8 cellular contexts compared by ENCODE assay signal in genomic region chr19:55341191-55342043, GRCh38. TPM values are rescaled to one million over a fixed set of nuclear protein-coding genes. Genes with fewer than 3 reads are reported as not detected.
DNase-seq lines count a peak whose midpoint lies in the region; ATAC-seq and TF ChIP-seq lines count a peak whose summit lies in the region.

No MANE protein-coding gene starts in this region.

- POLR2A ChIA-PET in activated CD4-positive, alpha-beta T cell treated with anti-CD3 and anti-CD28 coated beads for 36 hours (lab: Charles Lee): no interaction called here

- H3K27me3 ChIP-seq in ectodermal cell (ENCODE audit: control insufficient read depth, insufficient read depth, low read length, poor library complexity, severe bottlenecking): no peaks in the 10 kb centered on the region

- peak overlapping the region; percentile 83 for H3K4me3 ChIP-seq in ectodermal cell (ENCODE audit: insufficient read depth, low read depth, low read length)

- ATAC-seq in activated CD4-positive, alpha-beta T cell treated with anti-CD3 and anti-CD28 coated beads for 36 hours: no peak
- ATAC-seq in GM21367 (IDR thresholded peaks at IDR 0.05; ENCODE audit: unreplicated experiment): no peak
- ATAC-seq in GM19328 (IDR thresholded peaks at IDR 0.05; ENCODE audit: unreplicated experiment): no peak

- H3K4me1 Mint-ChIP-seq in activated CD4-positive, alpha-beta T cell treated with anti-CD3 and anti-CD28 coated beads for 36 hours: peaks cover 18% of the 10 kb centered on the region
- H3K4me1 Mint-ChIP-seq in mesothelial cell of epicardium: peaks cover 24% of the 10 kb centered on the region

- H3K27me3 Mint-ChIP-seq in activated CD4-positive, alpha-beta T cell treated with anti-CD3 and anti-CD28 coated beads for 36 hours: peaks cover 2% of the 10 kb centered on the region
- no peaks in the 10 kb centered on the region for H3K27me3 Mint-ChIP-seq in mesothelial cell of epicardium (ENCODE audit: low read depth)

- peak; percentile 95 for DNase-seq in GM13977 (ENCODE audit: low spot score)
- DNase-seq in NCI-H2196 treated with DMSO at 0.1 percent for 48 hours (lab: John Stamatoyannopoulos, UW; ENCODE audit: unreplicated experiment): peak; percentile 65
- DNase-seq in activated CD4-positive, alpha-beta T cell treated with anti-CD3 and anti-CD28 coated beads for 36 hours: peak; percentile 90
- no peak for DNase-seq in mesothelial cell of epicardium (ENCODE audit: low spot score in 2 of 2, unreplicated experiment in 2 of 2)
- peak; percentile 17 to 21 for DNase-seq in stimulated activated CD8-positive, alpha-beta memory T cell treated with anti-CD3 and anti-CD28 coated beads, Interleukin-7, amount 100 ng/mL, for 1 hour (ENCODE audit: low read depth in 2 of 2)

- intact Hi-C loops in activated CD4-positive, alpha-beta T cell treated with anti-CD3 and anti-CD28 coated beads for 36 hours (cut with DNase I, micrococcal nuclease): no loop called here

- CTCF ChIA-PET in activated CD4-positive, alpha-beta T cell treated with anti-CD3 and anti-CD28 coated beads for 36 hours (lab: Charles Lee): interaction anchor here (0.5 to 1.0 kb wide), 3 partner anchors 28 to 1205 kb away, joined by 3 read pairs; no protein-coding TSS in a partner anchor

- H3K36me3 ChIP-seq in ectodermal cell (ENCODE audit: control insufficient read depth, insufficient read depth, low read length): peaks cover 16% of the 10 kb centered on the region

- 49 to 50% methylated on average over 35 to 36 of the region's 36 CpGs for WGBS in ectodermal cell, 2 experiments

- no peak overlapping the region for H3K27ac ChIP-seq in ectodermal cell (ENCODE audit: insufficient read depth, low read depth, low read length, poor library complexity, severe bottlenecking)

- no peaks in the 10 kb centered on the region for H3K9me3 Mint-ChIP-seq in activated CD4-positive, alpha-beta T cell treated with anti-CD3 and anti-CD28 coated beads for 36 hours (ENCODE audit: low read depth)
- H3K9me3 Mint-ChIP-seq in mesothelial cell of epicardium: no peaks in the 10 kb centered on the region

- H3K27ac Mint-ChIP-seq in activated CD4-positive, alpha-beta T cell treated with anti-CD3 and anti-CD28 coated beads for 36 hours: peak overlapping the region; percentile 60
- H3K27ac Mint-ChIP-seq in mesothelial cell of epicardium: peak overlapping the region; percentile 91

- no peak for TF ChIP-seq CTCF in GM13977 (IDR thresholded peaks at IDR 0.05; ENCODE audit: extremely low read depth, insufficient read depth, missing control alignments)
- TF ChIP-seq CTCF in mesothelial cell of epicardium (IDR thresholded peaks at IDR 0.05; ENCODE audit: unreplicated experiment): no peak

- peak overlapping the region; percentile 86 for H3K4me3 Mint-ChIP-seq in activated CD4-positive, alpha-beta T cell treated with anti-CD3 and anti-CD28 coated beads for 36 hours
- peak overlapping the region; percentile 86 for H3K4me3 Mint-ChIP-seq in mesothelial cell of epicardium

- in situ Hi-C loops in GM13977 (cut with MboI; ENCODE audit: low pct_unique_long_range_greater_than_20kb, low sequenced_read_pairs, unreplicated experiment): no loop called here

- H3K4me1 ChIP-seq in ectodermal cell (ENCODE audit: control insufficient read depth, insufficient read depth, low read length): peaks cover 11% of the 10 kb centered on the region

- H3K36me3 Mint-ChIP-seq in activated CD4-positive, alpha-beta T cell treated with anti-CD3 and anti-CD28 coated beads for 36 hours (ENCODE audit: low read depth): peaks cover 20% of the 10 kb centered on the region
- peaks cover 19% of the 10 kb centered on the region for H3K36me3 Mint-ChIP-seq in mesothelial cell of epicardium

- H3K9me3 ChIP-seq in ectodermal cell (ENCODE audit: control insufficient read depth, low read length): no peaks in the 10 kb centered on the region

RNA-seq across cellular contexts. Expression of gene KMT5C, which starts 1.7 kb away (rescaled TPM):
- 10 to 100 TPM; 27.5 to 32.3 TPM for total RNA-seq in activated CD4-positive, alpha-beta T cell treated with anti-CD3 and anti-CD28 coated beads for 36 hours
- polyA plus RNA-seq in ectodermal cell (2013, experiment 1 of 4): 51.0 TPM
- polyA plus RNA-seq in ectodermal cell (2013, experiment 2 of 4): 45.4 TPM
- polyA plus RNA-seq in ectodermal cell (2013, experiment 3 of 4): 41.6 TPM
- 44.1 TPM for polyA plus RNA-seq in ectodermal cell (2013, experiment 4 of 4)
- 51.3 to 54.0 TPM (median 51.9 TPM) in 3 replicates for total RNA-seq in mesothelial cell of epicardium

RNA-seq across cellular contexts. Expression of gene COX6B2, which starts 13.1 kb away (rescaled TPM):
- total RNA-seq in activated CD4-positive, alpha-beta T cell treated with anti-CD3 and anti-CD28 coated beads for 36 hours: under 1 TPM; 0.14 to 0.30 TPM
- 0.56 TPM for polyA plus RNA-seq in ectodermal cell (2013, experiment 1 of 4)
- polyA plus RNA-seq in ectodermal cell (2013, experiment 2 of 4): 0.94 TPM
- 1.3 TPM for polyA plus RNA-seq in ectodermal cell (2013, experiment 3 of 4)
- 1.5 TPM for polyA plus RNA-seq in ectodermal cell (2013, experiment 4 of 4)
- 7.3 to 11.5 TPM (median 7.3 TPM) in 3 replicates for total RNA-seq in mesothelial cell of epicardium

RNA-seq across cellular contexts. Expression of gene TMEM150B, which starts 16.3 kb away (rescaled TPM):
- not detected for total RNA-seq in activated CD4-positive, alpha-beta T cell treated with anti-CD3 and anti-CD28 coated beads for 36 hours
- polyA plus RNA-seq in ectodermal cell (2013, experiment 1 of 4): not detected
- polyA plus RNA-seq in ectodermal cell (2013, experiment 2 of 4): not detected
- not detected for polyA plus RNA-seq in ectodermal cell (2013, experiment 3 of 4)
- polyA plus RNA-seq in ectodermal cell (2013, experiment 4 of 4): not detected
- total RNA-seq in mesothelial cell of epicardium: not detected in 3 replicates

RNA-seq across cellular contexts. Expression of gene GARIN5B, which starts 21.6 kb away (rescaled TPM):
- total RNA-seq in activated CD4-positive, alpha-beta T cell treated with anti-CD3 and anti-CD28 coated beads for 36 hours: not detected
- not detected for polyA plus RNA-seq in ectodermal cell (2013, experiment 1 of 4)
- polyA plus RNA-seq in ectodermal cell (2013, experiment 2 of 4): 0.07 TPM
- 0.16 TPM for polyA plus RNA-seq in ectodermal cell (2013, experiment 3 of 4)
- polyA plus RNA-seq in ectodermal cell (2013, experiment 4 of 4): 0.12 TPM
- total RNA-seq in mesothelial cell of epicardium: 0.13 to 0.34 TPM (median 0.27 TPM) in 3 replicates

RNA-seq across cellular contexts. Expression of gene IL11, which starts 28.8 kb away (rescaled TPM):
- under 1 TPM; 0.09 to 0.18 TPM for total RNA-seq in activated CD4-positive, alpha-beta T cell treated with anti-CD3 and anti-CD28 coated beads for 36 hours
- 0.52 TPM for polyA plus RNA-seq in ectodermal cell (2013, experiment 1 of 4)
- 0.32 TPM for polyA plus RNA-seq in ectodermal cell (2013, experiment 2 of 4)
- polyA plus RNA-seq in ectodermal cell (2013, experiment 3 of 4): 0.80 TPM
- polyA plus RNA-seq in ectodermal cell (2013, experiment 4 of 4): 0.77 TPM
- total RNA-seq in mesothelial cell of epicardium: 10.0 to 12.9 TPM (median 11.6 TPM) in 3 replicates

Comparison
In these comparisons a context has a peak if more than half of its experiments do, and no peak if none do; other contexts are left out.
1. DNase-seq: peak in GM13977 (single experiment), NCI-H2196 treated with DMSO at 0.1 percent for 48 hours (single experiment), activated CD4-positive, alpha-beta T cell treated with anti-CD3 and anti-CD28 coated beads for 36 hours (single experiment) and stimulated activated CD8-positive, alpha-beta memory T cell treated with anti-CD3 and anti-CD28 coated beads, Interleukin-7, amount 100 ng/mL, for 1 hour (2 of 2); none in mesothelial cell of epicardium (0 of 2).